13 cellular contexts compared by ENCODE assay signal in genomic region chr2:32743480-32744236, GRCh38.
DNase-seq lines count a peak whose midpoint lies in the region; ATAC-seq, FAIRE-seq and TF ChIP-seq lines count a peak whose summit lies in the region.
"Had no signal": no experiment of that assay in that cellular context is flagged by ENCODE, and none has a peak within 500 bp of the region (broad histone marks: within the 10 kb centered on the region; RNA-seq: fewer than 3 reads in every experiment).

No MANE protein-coding gene starts in this region.

- TF ChIP-seq CTCF in HepG2 (CRISPR knock-in tag; IDR thresholded peaks at IDR 0.05) (no peak), right lobe of liver (IDR thresholded peaks at IDR 0.05) (no peak), OCI-LY3 (IDR thresholded peaks at IDR 0.05; ENCODE audit: low read depth, low read length) (no peak), omental fat pad (IDR thresholded peaks at IDR 0.05) (no peak)

- H3K27ac ChIP-seq in HepG2 (ENCODE audit: extremely low read length, insufficient read depth, low read length), result no peak overlapping the region
- H3K27ac ChIP-seq in right lobe of liver, result no peak overlapping the region
- H3K27ac ChIP-seq in OCI-LY3 (ENCODE audit: low read length), result peak overlapping the region; percentile 67
- H3K27ac ChIP-seq: thoracic aorta had no signal

- ATAC-seq in HepG2, result no peak
- ATAC-seq in right lobe of liver, result no peak
- peak; percentile 65 for ATAC-seq in GM21825 (IDR thresholded peaks at IDR 0.05; ENCODE audit: unreplicated experiment)
- no peak for ATAC-seq in omental fat pad (ENCODE audit: low FRiP score)
- ATAC-seq: left colon had no signal

- no peak overlapping the region for H3K4me2 ChIP-seq in HepG2 (ENCODE audit: low read depth, low read length)
- peak overlapping the region; percentile 61 for H3K4me2 ChIP-seq in OCI-LY3 (ENCODE audit: low read length)

- POLR2A ChIA-PET in HepG2 (lab: Yijun Ruan, JAX), result no interaction called here

- H3K9me3 ChIP-seq in HepG2 (ENCODE audit: low read length) (no peaks in the 10 kb centered on the region), right lobe of liver (no peaks in the 10 kb centered on the region), OCI-LY3 (ENCODE audit: insufficient read depth, low read length) (no peaks in the 10 kb centered on the region)
- H3K9me3 ChIP-seq: thoracic aorta had no signal

- in situ Hi-C loops in HepG2 (cut with HindIII; ENCODE audit: extremely low pct_ligation_motif_present, low pct_unique_long_range_greater_than_20kb), result no loop called here

- H3K4me3 ChIP-seq in HepG2 (replicated peaks in 1 of 3; ENCODE audit: insufficient read depth in 1 of 3, low read depth in 2 of 3, low read length in 3 of 3) (no peak overlapping the region), right lobe of liver (no peak overlapping the region), OCI-LY3 (ENCODE audit: low read length) (peak overlapping the region; percentile 38)
- H3K4me3 ChIP-seq: thoracic aorta had no signal

- no TSS peak for BruUV-seq in HepG2 (replicated peaks; lab: Mats Ljungman, UMichigan)

- H3K79me2 ChIP-seq in HepG2 (ENCODE audit: insufficient read depth, low read length), result no peaks in the 10 kb centered on the region
- no peaks in the 10 kb centered on the region for H3K79me2 ChIP-seq in OCI-LY3 (ENCODE audit: low read length)

- H4K20me1 ChIP-seq in HepG2 (ENCODE audit: insufficient read depth, low read length) (no peaks in the 10 kb centered on the region), OCI-LY3 (ENCODE audit: insufficient read depth, low read length) (no peaks in the 10 kb centered on the region)

- no peak for FAIRE-seq in HepG2 (lab: Jason Lieb, UNC)
- FAIRE-seq in RCC 7860 (lab: Jason Lieb, UNC), result no peak
- FAIRE-seq: A204.1 had no signal

- H3K9ac ChIP-seq in HepG2 (ENCODE audit: insufficient read depth, low read depth, low read length) (no peak overlapping the region), OCI-LY3 (ENCODE audit: low read length) (peak overlapping the region; percentile 21; the same call in 1 of the 2 replicates)

- intact Hi-C loops in HepG2 (cut with micrococcal nuclease; ENCODE audit: unreplicated experiment), result no loop called here
- intact Hi-C loops in right lobe of liver (cut with DNase I), result no loop called here

- CTCF ChIA-PET in HepG2 (lab: Yijun Ruan, JAX; ENCODE audit: low intra/inter-chr PET ratio, low total read pairs), result no interaction called here

- H3K36me3 ChIP-seq in HepG2 (replicated peaks in 1 of 2; ENCODE audit: control insufficient read depth in 1 of 2, insufficient read depth in 2 of 2, low read length in 2 of 2), result peaks cover 1 to 3% of the 10 kb centered on the region in 2 experiments
- H3K36me3 ChIP-seq in right lobe of liver, result no peaks in the 10 kb centered on the region
- peaks cover 3% of the 10 kb centered on the region for H3K36me3 ChIP-seq in OCI-LY3 (replicated peaks; ENCODE audit: low read depth, low read length)
- H3K36me3 ChIP-seq: thoracic aorta had no signal

- H2AFZ ChIP-seq in HepG2 (ENCODE audit: low read length) (no peak overlapping the region), OCI-LY3 (ENCODE audit: low read depth, low read length) (no peak overlapping the region)

- TF ChIP-seq RAD21 in HepG2 (CRISPR knock-in tag; IDR thresholded peaks at IDR 0.05), result no peak

- no peaks in the 10 kb centered on the region for H3K4me1 ChIP-seq in HepG2 (ENCODE audit: insufficient read depth, low read length)
- H3K4me1 ChIP-seq in right lobe of liver, result no peaks in the 10 kb centered on the region
- peaks cover 34% of the 10 kb centered on the region for H3K4me1 ChIP-seq in OCI-LY3 (ENCODE audit: low read length)

- DNase-seq in HepG2 (ENCODE audit: low spot score) (peak; percentile 26), right lobe of liver (no peak), nucleus accumbens (lab: John Stamatoyannopoulos, UW) (no peak), NCI-H2081 treated with DMSO at 0.1 percent for 48 hours (lab: John Stamatoyannopoulos, UW) (no peak), RCC 7860 (ENCODE audit: low spot score) (no peak), omental fat pad (ENCODE audit: low spot score) (no peak)
- DNase-seq: activated naive CD4-positive, alpha-beta T cell treated with anti-CD3 and anti-CD28 coated beads, Interleukin-2, amount 10 ng/mL, durations not matched to agents 7 days and 5 days; head of caudate nucleus; left colon had no signal

- no peak for TF ChIP-seq EP300 in HepG2 (IDR thresholded peaks at IDR 0.05; ENCODE audit: low read depth in 2 of 2, low read length in 2 of 2)
- no peak for TF ChIP-seq EP300 in HepG2 (CRISPR knock-in tag; IDR thresholded peaks at IDR 0.05; ENCODE audit: borderline replicate concordance)

- no peak for TF ChIP-seq POLR2A in HepG2 (IDR thresholded peaks at IDR 0.05; ENCODE audit: insufficient read depth in 1 of 2, low read depth in 2 of 2, low read length in 2 of 2)
- TF ChIP-seq POLR2A in right lobe of liver (IDR thresholded peaks at IDR 0.05), result no peak

- WGBS in HepG2 (ENCODE audit: low lambda C conversion rate), result 80% methylated on average over 3 of the region's 3 CpGs
- WGBS in right lobe of liver (ENCODE audit: insufficient coverage, low coverage, low lambda C conversion rate, missing lambda C conversion rate), result 88% methylated on average over 3 of the region's 3 CpGs

- H3K27me3 ChIP-seq in HepG2 (ENCODE audit: control insufficient read depth in 1 of 2, insufficient read depth in 2 of 2, low read length in 2 of 2), result no peaks in the 10 kb centered on the region
- no peaks in the 10 kb centered on the region for H3K27me3 ChIP-seq in right lobe of liver
- H3K27me3 ChIP-seq in OCI-LY3 (ENCODE audit: low read depth, low read length), result no peaks in the 10 kb centered on the region

TF ChIP-seq in HepG2, 621 proteins besides CTCF, POLR2A, EP300 and RAD21:
- no peak for TF ChIP-seq CBX1 (IDR thresholded peaks at IDR 0.05; ENCODE audit: low read depth)
- no peak for TF ChIP-seq TBX2 (CRISPR knock-in tag; IDR thresholded peaks at IDR 0.05; ENCODE audit: borderline replicate concordance)
- TF ChIP-seq XBP1 (CRISPR knock-in tag; IDR thresholded peaks at IDR 0.05), result 0 out of 2 replicates have a peak, but pooled peaks have one; percentile 7
